In genomic region chr10:77175631-77176222, GRCh38 we compare ENCODE assay signal across 18 cellular contexts.
"Had no signal": no experiment of that assay in that cellular context is flagged by ENCODE, and none has a peak within 500 bp of the region (broad histone marks: within the 10 kb centered on the region; RNA-seq: fewer than 3 reads in every experiment).

No MANE protein-coding gene starts in this region.

- H3K4me3 ChIP-seq: coronary artery, hepatocyte, left lung, tibial nerve had no signal

- H3K9me3 Mint-ChIP-seq: activated naive CD4-positive, alpha-beta T cell treated with anti-CD3 and anti-CD28 coated beads, Interleukin-2, amount 50 U/mL, for 72 hours; activated T-cell treated with anti-CD3 and anti-CD28 coated beads, Interleukin-2, amount 50 U/mL, for 72 hours; natural killer cell; stimulated activated naive B cell treated with anti-CD40 and anti-IgM and Interleukin-4, amounts not matched to agents 10 μg/mL and 1 μg/mL and 100 μg/mL, for 72 hours; T-helper 1 cell treated with Interleukin-12 subunit alpha and Interleukin-12 subunit beta and Interleukin-4 antibody, amounts not matched to agents 30 μg/mL and 1 μg/mL, for 36 hours had no signal

- H3K4me2 ChIP-seq: hepatocyte had no signal

- ATAC-seq: activated CD4-positive, alpha-beta T cell treated with anti-CD3 and anti-CD28 coated beads for 36 hours; activated CD8-positive, alpha-beta T cell treated with anti-CD3 and anti-CD28 coated beads, Interleukin-2, amount 10 ng/mL, durations not matched to agents 7 days and 5 days; activated naive CD4-positive, alpha-beta T cell treated with anti-CD3 and anti-CD28 coated beads, Interleukin-2, amount 50 U/mL, for 72 hours; activated T-cell treated with anti-CD3 and anti-CD28 coated beads, Interleukin-2, amount 50 U/mL, for 72 hours; esophagus mucosa; left lung; natural killer cell; stimulated activated naive B cell treated with anti-CD40 and anti-IgM and Interleukin-4, amounts not matched to agents 10 μg/mL and 1 μg/mL and 100 μg/mL, for 72 hours had no signal

- H3K27ac ChIP-seq: coronary artery, hepatocyte, left lung, neutrophil, tibial nerve had no signal

- H3K27ac Mint-ChIP-seq: activated CD4-positive, alpha-beta T cell treated with anti-CD3 and anti-CD28 coated beads for 36 hours; activated CD8-positive, alpha-beta T cell treated with anti-CD3 and anti-CD28 coated beads, Interleukin-2, amount 10 ng/mL, durations not matched to agents 7 days and 5 days; activated naive CD4-positive, alpha-beta T cell treated with anti-CD3 and anti-CD28 coated beads, Interleukin-2, amount 50 U/mL, for 72 hours; activated T-cell treated with anti-CD3 and anti-CD28 coated beads, Interleukin-2, amount 50 U/mL, for 72 hours; natural killer cell; stimulated activated naive B cell treated with anti-CD40 and anti-IgM and Interleukin-4, amounts not matched to agents 10 μg/mL and 1 μg/mL and 100 μg/mL, for 72 hours; T-helper 1 cell treated with Interleukin-12 subunit alpha and Interleukin-12 subunit beta and Interleukin-4 antibody, amounts not matched to agents 30 μg/mL and 1 μg/mL, for 36 hours had no signal

- H2AFZ ChIP-seq: hepatocyte had no signal

- H3K9me3 ChIP-seq: left lung, neutrophil, tibial nerve had no signal

- H3K4me1 ChIP-seq: left lung had no signal

- DNase-seq: activated CD4-positive, alpha-beta T cell treated with anti-CD3 and anti-CD28 coated beads for 36 hours; activated CD8-positive, alpha-beta memory T cell treated with anti-CD3 and anti-CD28 coated beads, Interleukin-2, amount 50 U/mL, for 4 hours; activated CD8-positive, alpha-beta T cell treated with anti-CD3 and anti-CD28 coated beads, Interleukin-2, amount 10 ng/mL, durations not matched to agents 7 days and 5 days; activated gamma-delta T cell; activated T-cell treated with anti-CD3 and anti-CD28 coated beads, Interleukin-2, amount 50 U/mL, for 72 hours; central memory CD4-positive, alpha-beta T cell; islet precursor cell; left lung; natural killer cell; stimulated activated CD4-positive, alpha-beta T cell treated with anti-CD3 and anti-CD28 coated beads, Interleukin-2, amount 100 ng/mL, for 48 hours; stimulated activated naive B cell treated with anti-CD40 and anti-IgM and Interleukin-4, amounts not matched to agents 10 μg/mL and 1 μg/mL and 100 μg/mL, for 72 hours had no signal

- H3K79me2 ChIP-seq: hepatocyte had no signal

- H3K36me3 ChIP-seq: left lung, neutrophil, tibial nerve had no signal

- H3K4me3 Mint-ChIP-seq: activated CD4-positive, alpha-beta T cell treated with anti-CD3 and anti-CD28 coated beads for 36 hours; activated CD8-positive, alpha-beta T cell treated with anti-CD3 and anti-CD28 coated beads, Interleukin-2, amount 10 ng/mL, durations not matched to agents 7 days and 5 days; activated T-cell treated with anti-CD3 and anti-CD28 coated beads, Interleukin-2, amount 50 U/mL, for 72 hours; natural killer cell; stimulated activated naive B cell treated with anti-CD40 and anti-IgM and Interleukin-4, amounts not matched to agents 10 μg/mL and 1 μg/mL and 100 μg/mL, for 72 hours; T-helper 1 cell treated with Interleukin-12 subunit alpha and Interleukin-12 subunit beta and Interleukin-4 antibody, amounts not matched to agents 30 μg/mL and 1 μg/mL, for 36 hours had no signal

- H3K4me1 Mint-ChIP-seq: activated CD4-positive, alpha-beta T cell treated with anti-CD3 and anti-CD28 coated beads for 36 hours; natural killer cell; stimulated activated naive B cell treated with anti-CD40 and anti-IgM and Interleukin-4, amounts not matched to agents 10 μg/mL and 1 μg/mL and 100 μg/mL, for 72 hours had no signal

- H3K36me3 Mint-ChIP-seq: activated naive CD4-positive, alpha-beta T cell treated with anti-CD3 and anti-CD28 coated beads, Interleukin-2, amount 50 U/mL, for 72 hours; natural killer cell; stimulated activated naive B cell treated with anti-CD40 and anti-IgM and Interleukin-4, amounts not matched to agents 10 μg/mL and 1 μg/mL and 100 μg/mL, for 72 hours had no signal

- H3K27me3 ChIP-seq: hepatocyte, tibial nerve had no signal
